Comparison of ENCODE assay signal across 12 cellular contexts in genomic region chr2:240351826-240352426, GRCh38.
A peak's percentile ranks its signal among the peaks of the same experiment; 100 is the strongest.
DNase-seq lines count a peak whose midpoint lies in the region; TF ChIP-seq lines count a peak whose summit lies in the region.
"Had no signal": no experiment of that assay in that cellular context is flagged by ENCODE, and none has a peak within 500 bp of the region (broad histone marks: within the 10 kb centered on the region; RNA-seq: fewer than 3 reads in every experiment).

No MANE protein-coding gene starts in this region.

- in situ Hi-C loops in GM13976 (cut with MboI; ENCODE audit: low sequenced_read_pairs, unreplicated experiment) = no loop called here

- H3K36me3 ChIP-seq in kidney epithelial cell (ENCODE audit: control insufficient read depth, insufficient read depth, low read length) = no peaks in the 10 kb centered on the region

- TF ChIP-seq CTCF in kidney epithelial cell (IDR thresholded peaks at IDR 0.05; ENCODE audit: insufficient read depth, low read length, poor library complexity, severe bottlenecking) (no peak), GM13976 (IDR thresholded peaks at IDR 0.05; ENCODE audit: borderline replicate concordance, control extremely low read depth, extremely low read depth, insufficient read depth, missing control alignments) (no peak)

- H3K27me3 ChIP-seq in kidney epithelial cell (ENCODE audit: control insufficient read depth, insufficient read depth, low read length) = peaks cover 22% of the 10 kb centered on the region

- no peak overlapping the region for H3K4me3 ChIP-seq in kidney epithelial cell (ENCODE audit: low read depth, low read length)

- DNase-seq in COLO668 (lab: John Stamatoyannopoulos, UW; ENCODE audit: unreplicated experiment) = peak; percentile 22
- DNase-seq in NCI-H1105 (lab: John Stamatoyannopoulos, UW) = peak; percentile 81
- peak; percentile 65 for DNase-seq in NCI-H69 (lab: John Stamatoyannopoulos, UW)
- DNase-seq in kidney epithelial cell (ENCODE audit: low read depth) = peak; percentile 12
- no peak for DNase-seq in COLO829 (ENCODE audit: low spot score)
- no peak for DNase-seq in HuH-7.5 (ENCODE audit: low spot score)
- DNase-seq in GM13976 (ENCODE audit: low spot score) = no peak
- DNase-seq in globus pallidus (ENCODE audit: low spot score) = no peak
- DNase-seq: activated CD8-positive, alpha-beta T cell treated with anti-CD3 and anti-CD28 coated beads, Interleukin-2, amount 10 ng/mL, durations not matched to agents 7 days and 5 days; foreskin melanocyte; NCI-H2227 treated with DMSO at 0.1 percent for 48 hours; stimulated activated CD4-positive, alpha-beta T cell treated with anti-CD3 and anti-CD28 coated beads, Interleukin-1b, Interleukin-23, amount 100 ng/mL, for 48 hours had no signal

Comparison
In these comparisons a context has a peak if more than half of its experiments do, and no peak if none do; other contexts are left out.
1. DNase-seq: peak in COLO668 (single experiment), NCI-H1105 (single experiment), NCI-H69 (single experiment) and kidney epithelial cell (single experiment); none in COLO829 (single experiment), HuH-7.5 (single experiment), GM13976 (single experiment) and globus pallidus (single experiment).